Comparison of ENCODE assay signal across 22 cellular contexts in the genomic region with DNA sequence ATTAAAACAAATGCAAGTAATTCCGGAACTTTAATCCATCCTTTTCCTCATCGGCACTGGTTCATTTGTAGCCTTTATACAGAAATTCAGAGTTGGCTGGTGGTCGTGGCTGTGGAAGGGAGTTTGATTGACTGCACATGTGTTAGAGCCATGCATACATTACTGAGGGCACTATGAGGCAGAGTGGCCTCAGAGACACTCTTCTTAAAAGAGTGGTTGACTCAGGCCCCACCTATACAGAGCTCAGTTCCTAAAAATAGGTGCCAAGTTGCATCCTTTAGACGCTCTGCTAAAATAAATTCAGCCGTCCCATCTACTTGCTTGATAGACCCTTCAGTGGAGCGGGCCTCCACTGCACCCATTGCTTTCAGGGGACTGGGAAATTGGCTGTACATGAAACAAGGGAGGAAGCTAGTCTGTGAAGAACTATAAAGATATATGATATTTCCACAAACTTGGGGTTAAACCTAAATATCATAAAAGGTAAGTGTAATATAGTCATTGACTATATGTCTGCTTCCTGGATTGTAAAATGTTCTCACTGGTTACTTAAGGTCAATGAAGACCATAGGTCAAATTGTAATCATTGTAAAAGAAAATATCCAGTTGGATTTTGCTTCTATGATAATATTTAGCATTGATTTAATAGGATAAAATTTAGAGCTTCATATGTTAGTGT.
"Had no signal": no experiment of that assay in that cellular context is flagged by ENCODE, and none has a peak within 500 bp of the region (broad histone marks: within the 10 kb centered on the region; RNA-seq: fewer than 3 reads in every experiment).

No MANE protein-coding gene starts in this region.

- H3K9me3 ChIP-seq: esophagus muscularis mucosa, neutrophil, thoracic aorta, upper lobe of right lung had no signal

- ATAC-seq: left lobe of liver; naive thymus-derived CD4-positive, alpha-beta T cell; stimulated activated effector memory CD8-positive, alpha-beta T cell treated with anti-CD3 and anti-CD28 coated beads, Interleukin-12 subunit alpha, Interleukin-12 subunit beta, amount 100 ng/mL, for 72 hours; upper lobe of right lung had no signal

- H3K27ac ChIP-seq: hepatocyte, neutrophil, upper lobe of right lung, WERI-Rb-1 had no signal

- H3K27me3 ChIP-seq: esophagus muscularis mucosa, hepatocyte, neutrophil, upper lobe of right lung had no signal

- H3K4me3 ChIP-seq: esophagus muscularis mucosa, hepatocyte, thoracic aorta, upper lobe of right lung had no signal

- DNase-seq: activated CD4-positive, alpha-beta T cell treated with anti-CD3 and anti-CD28 coated beads for 1 hour; activated CD8-positive, alpha-beta memory T cell treated with anti-CD3 and anti-CD28 coated beads for 24 hours; activated CD8-positive, alpha-beta memory T cell treated with anti-CD3 and anti-CD28 coated beads, Interleukin-2, amount 50 U/mL, for 48 hours; activated effector memory CD4-positive, alpha-beta T cell treated with Interleukin-2 at 50 U/mL for 16 hours; activated naive CD4-positive, alpha-beta T cell treated with anti-CD3 and anti-CD28 coated beads, Interleukin-2, amount 10 ng/mL, durations not matched to agents 7 days and 5 days; activated T-cell treated with anti-CD3 and anti-CD28 coated beads, Interleukin-2, amount 50 U/mL, for 48 hours; dermis blood vessel endothelial cell; effector memory CD4-positive, alpha-beta T cell; mammary epithelial cell; midbrain; naive thymus-derived CD4-positive, alpha-beta T cell; posterior cingulate gyrus; small intestine; stimulated activated CD4-positive, alpha-beta T cell treated with anti-CD3 and anti-CD28 coated beads, Interleukin-4, amount 100 ng/mL, for 24 hours; upper lobe of right lung; WERI-Rb-1 had no signal

- H3K4me1 ChIP-seq: upper lobe of right lung had no signal

- H3K36me3 ChIP-seq: esophagus muscularis mucosa, neutrophil, thoracic aorta, upper lobe of right lung, WERI-Rb-1 had no signal
